Comparison of ENCODE assay signal across 24 cellular contexts in the genomic region with DNA sequence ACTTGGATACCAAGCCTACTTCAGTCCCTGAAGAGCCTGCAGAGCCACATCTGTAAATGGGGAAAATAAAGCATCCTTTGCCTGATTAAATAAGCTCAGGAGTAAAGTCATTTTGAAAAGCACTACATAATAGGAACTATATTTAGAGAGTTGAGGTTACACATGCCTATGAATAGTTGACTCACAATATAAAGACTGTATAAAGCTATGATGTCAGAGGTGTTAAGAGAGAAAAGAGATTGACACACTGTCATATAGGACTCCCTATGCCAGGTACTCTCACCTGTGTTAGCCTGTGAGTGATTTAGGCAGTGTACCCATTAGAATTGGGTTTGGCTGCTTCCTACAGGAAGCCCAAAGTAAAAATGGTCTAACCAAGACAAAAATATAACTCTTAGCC.
"Had no signal": no experiment of that assay in that cellular context is flagged by ENCODE, and none has a peak within 500 bp of the region (broad histone marks: within the 10 kb centered on the region; RNA-seq: fewer than 3 reads in every experiment).

No MANE protein-coding gene starts in this region.

- H3K4me1 Mint-ChIP-seq: IgD-negative memory B cell had no signal

- H3K4me2 ChIP-seq: KMS-11 had no signal

- H3K27ac Mint-ChIP-seq: IgD-negative memory B cell had no signal

- H3K9me3 ChIP-seq: SJSA1 had no signal

- H3K4me3 Mint-ChIP-seq: IgD-negative memory B cell had no signal

- H3K9ac ChIP-seq: KMS-11 had no signal

- H3K36me3 ChIP-seq: SJSA1 had no signal

- H3K4me1 ChIP-seq: SJSA1 had no signal

- DNase-seq: Kasumi-1, MM.1S, NCI-H1092 treated with DMSO at 0.1 percent for 48 hours, NCI-H1436, NCI-H187, NCI-H2029, NCI-H2081 treated with DMSO at 0.1 percent for 48 hours, NCI-H2171, NCI-H226, NCI-H446, NCI-H510A, NCI-H524 treated with DMSO at 0.1 percent for 48 hours, NCI-H69, NCI-H774, Right ventricle myocardium superior, RPMI8226, SIG-M5 had no signal

- ATAC-seq: K562 had no signal

- FAIRE-seq: HTR-8/SVneo, K562, RCC 7860 had no signal

- H3K4me3 ChIP-seq: K562, SJSA1, SK-N-MC had no signal

- H3K27ac ChIP-seq: KMS-11, SJSA1, SK-N-MC had no signal

- H3K36me3 Mint-ChIP-seq: IgD-negative memory B cell had no signal
